ENCODE assay signal across 13 cellular contexts in genomic region chr10:6195376-6195775, GRCh38. TPM values are rescaled to one million over a fixed set of nuclear protein-coding genes. Genes with fewer than 3 reads are reported as not detected.
DNase-seq lines count a peak whose midpoint lies in the region; ATAC-seq and TF ChIP-seq lines count a peak whose summit lies in the region.
"Had no signal": no experiment of that assay in that cellular context is flagged by ENCODE, and none has a peak within 500 bp of the region (broad histone marks: within the 10 kb centered on the region; RNA-seq: fewer than 3 reads in every experiment).

No MANE protein-coding gene starts in this region.

- no peaks in the 10 kb centered on the region for H3K9me3 ChIP-seq in Peyer's patch
- no peaks in the 10 kb centered on the region for H3K9me3 ChIP-seq in gastrocnemius medialis

- in situ Hi-C loops in gastrocnemius medialis (cut with MboI; ENCODE audit: low sequenced_read_pairs in 4 of 4) = loop anchor here in 1 of 4 donors (5.0 to 25.0 kb wide), 2 partner anchors 33 to 1533 kb away; no protein-coding TSS in a partner anchor

- H3K27me3 ChIP-seq in Peyer's patch (no peaks in the 10 kb centered on the region), gastrocnemius medialis (no peaks in the 10 kb centered on the region)

- no peak for TF ChIP-seq CTCF in AG10803 (conservative IDR thresholded peaks at IDR 0.05; ENCODE audit: low read length)
- no peak for TF ChIP-seq CTCF in Peyer's patch (IDR thresholded peaks at IDR 0.05)
- TF ChIP-seq CTCF in gastrocnemius medialis (IDR thresholded peaks at IDR 0.05 in 4 of 5, conservative IDR thresholded peaks at IDR 0.05 in 1 of 5) = no peak

- no peak for TF ChIP-seq POLR2A in Peyer's patch (IDR thresholded peaks at IDR 0.05)
- TF ChIP-seq POLR2A in gastrocnemius medialis (IDR thresholded peaks at IDR 0.05) = no peak

- peak; percentile 25 for DNase-seq in AG10803 (ENCODE audit: low read depth)
- no peak for DNase-seq in Peyer's patch
- peak; percentile 65 for DNase-seq in dermis blood vessel endothelial cell
- no peak for DNase-seq in gastrocnemius medialis
- DNase-seq in NCI-H1930 (lab: John Stamatoyannopoulos, UW) = no peak
- DNase-seq in DMS153 (lab: John Stamatoyannopoulos, UW) = no peak
- DNase-seq: activated T-cell treated with anti-CD3 and anti-CD28 coated beads, Interleukin-2, amount 50 U/mL, for 48 hours; CD4-positive, alpha-beta memory T cell; effector memory CD4-positive, alpha-beta T cell; naive thymus-derived CD8-positive, alpha-beta T cell; NCI-H2081 treated with DMSO at 0.1 percent for 48 hours had no signal

- intact Hi-C loops in gastrocnemius medialis (cut with DNase I; ENCODE audit: low total_unique reads) = no loop called here

- H3K36me3 ChIP-seq in Peyer's patch (no peaks in the 10 kb centered on the region), gastrocnemius medialis (no peaks in the 10 kb centered on the region)

- ATAC-seq in gastrocnemius medialis (no peak), HG03175 (IDR thresholded peaks at IDR 0.05; ENCODE audit: unreplicated experiment) (no peak), GM21515 (IDR thresholded peaks at IDR 0.05; ENCODE audit: unreplicated experiment) (no peak)
- ATAC-seq: naive thymus-derived CD8-positive, alpha-beta T cell had no signal

- H3K27ac ChIP-seq in Peyer's patch = peak overlapping the region; percentile 42 to 76 (median 61)
- peak overlapping the region; percentile 89 to 98 (median 95) for H3K27ac ChIP-seq in gastrocnemius medialis

- peaks cover 0 to 8% (median 0%) of the 10 kb centered on the region in 4 donors for H3K4me1 ChIP-seq in Peyer's patch
- H3K4me1 ChIP-seq in gastrocnemius medialis = peaks cover 79 to 84% of the 10 kb centered on the region in 2 donors

- H3K4me3 ChIP-seq in AG10803 (ENCODE audit: low read length) = no peak overlapping the region
- no peak overlapping the region for H3K4me3 ChIP-seq in Peyer's patch
- H3K4me3 ChIP-seq in gastrocnemius medialis = no peak overlapping the region

RNA-seq across cellular contexts. Expression of gene PFKFB3, which starts 7.4 kb away (rescaled TPM):
- total RNA-seq in Peyer's patch = 10 to 100 TPM; 15.2 to 85.0 (median 36.6) TPM
- total RNA-seq in dermis blood vessel endothelial cell = 30.1 and 35.3 TPM in 2 replicates
- 1,000 to 10,000 TPM in 1 of 4 donors, 100 to 1,000 TPM in 3; 218 to 1,159 (median 337) TPM for total RNA-seq in gastrocnemius medialis

Comparison
In these comparisons a context has a peak if more than half of its experiments do, and no peak if none do; other contexts are left out.
1. DNase-seq: peak in AG10803 (single experiment) and dermis blood vessel endothelial cell (single experiment); none in Peyer's patch (0 of 3), gastrocnemius medialis (0 of 2), NCI-H1930 (0 of 2) and DMS153 (single experiment).